In the genomic region with DNA sequence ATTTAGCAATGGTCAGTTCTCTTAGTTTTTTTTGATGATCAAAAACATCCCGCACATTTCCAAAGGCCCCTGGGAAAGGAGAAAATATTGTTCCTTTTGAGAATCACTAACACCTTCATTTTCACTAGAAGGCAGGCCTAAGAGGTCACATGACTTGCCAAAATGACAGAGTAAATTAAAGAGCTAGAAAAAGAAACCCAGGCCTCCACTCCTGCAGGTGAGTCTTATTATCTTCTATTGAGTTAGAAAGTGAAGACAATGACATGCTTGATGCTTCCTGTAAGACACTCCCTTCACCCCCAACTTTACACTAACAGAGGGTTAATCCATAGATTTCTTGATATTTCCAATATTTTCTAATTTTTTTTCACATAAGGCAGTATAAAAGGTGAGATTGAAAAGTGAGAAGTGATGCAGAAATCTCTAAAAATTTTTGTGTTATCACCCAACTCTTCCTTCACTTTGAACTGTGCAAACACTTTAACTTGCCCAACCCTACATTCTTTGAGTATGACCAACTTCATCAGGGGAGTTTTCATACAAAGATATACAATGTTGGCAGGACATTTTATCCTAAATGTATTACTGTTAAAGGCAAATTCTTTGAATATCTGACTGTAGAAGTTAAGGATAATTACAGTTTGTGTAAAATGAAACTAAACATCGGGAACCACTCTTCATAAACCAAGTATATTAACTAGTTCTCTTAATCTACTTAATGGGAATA, we compare ENCODE assay signal across 14 cellular contexts.
DNase-seq lines count a peak whose midpoint lies in the region; ATAC-seq and TF ChIP-seq lines count a peak whose summit lies in the region.
"Had no signal": no experiment of that assay in that cellular context is flagged by ENCODE, and none has a peak within 500 bp of the region (broad histone marks: within the 10 kb centered on the region; RNA-seq: fewer than 3 reads in every experiment).

No MANE protein-coding gene starts in this region.

- no peak overlapping the region for H3K27ac ChIP-seq in brain microvascular endothelial cell
- H3K27ac ChIP-seq: Peyer's patch had no signal

- no peaks in the 10 kb centered on the region for H3K27me3 ChIP-seq in brain microvascular endothelial cell (replicated peaks)
- H3K27me3 ChIP-seq: Peyer's patch had no signal

- in situ Hi-C loops in brain microvascular endothelial cell (cut with HindIII; ENCODE audit: low pct_ligation_motif_present, low sequenced_read_pairs), result no loop called here

- ATAC-seq in HG02571 (IDR thresholded peaks at IDR 0.05; ENCODE audit: unreplicated experiment) (no peak), HG02759 (IDR thresholded peaks at IDR 0.05; ENCODE audit: unreplicated experiment) (no peak), HG02798 (IDR thresholded peaks at IDR 0.05; ENCODE audit: poor library complexity, unreplicated experiment) (no peak)
- ATAC-seq: activated CD4-positive, CD25-positive, alpha-beta regulatory T cell treated with anti-CD3 and anti-CD28 coated beads, Interleukin-2, amount 50 U/mL, for 24 hours; stimulated activated naive B cell treated with anti-CD40 and anti-IgM and Interleukin-4, amounts not matched to agents 10 μg/mL and 1 μg/mL and 100 μg/mL, for 72 hours had no signal

- H3K36me3 ChIP-seq in brain microvascular endothelial cell (replicated peaks), result no peaks in the 10 kb centered on the region
- H3K36me3 ChIP-seq: Peyer's patch had no signal

- H3K4me3 ChIP-seq in AG10803 (ENCODE audit: low read length), result no peak overlapping the region
- no peak overlapping the region for H3K4me3 ChIP-seq in brain microvascular endothelial cell (ENCODE audit: low read depth, low read length)
- H3K4me3 ChIP-seq: Peyer's patch had no signal

- DNase-seq in AG10803 (ENCODE audit: low read depth) (peak; percentile 25), LoVo (ENCODE audit: low spot score) (peak; percentile 48), brain microvascular endothelial cell (peak; percentile 9), kidney glomerular epithelial cell (lab: John Stamatoyannopoulos, UW) (peak; percentile 4), DMS 273 treated with DMSO at 0.1 percent for 48 hours (lab: John Stamatoyannopoulos, UW) (no peak)
- DNase-seq: mesendoderm; NCI-H187 treated with DMSO at 0.1 percent for 48 hours; NCI-H526; Peyer's patch; stimulated activated naive B cell treated with anti-CD40 and anti-IgM and Interleukin-4, amounts not matched to agents 10 μg/mL and 1 μg/mL and 100 μg/mL, for 72 hours had no signal

- TF ChIP-seq CTCF in AG10803 (conservative IDR thresholded peaks at IDR 0.05; ENCODE audit: low read length), result no peak
- TF ChIP-seq CTCF in brain microvascular endothelial cell (IDR thresholded peaks at IDR 0.05; ENCODE audit: low read depth, low read length, missing control alignments), result no peak
